Comparison of ENCODE assay signal across 19 cellular contexts in the genomic region with DNA sequence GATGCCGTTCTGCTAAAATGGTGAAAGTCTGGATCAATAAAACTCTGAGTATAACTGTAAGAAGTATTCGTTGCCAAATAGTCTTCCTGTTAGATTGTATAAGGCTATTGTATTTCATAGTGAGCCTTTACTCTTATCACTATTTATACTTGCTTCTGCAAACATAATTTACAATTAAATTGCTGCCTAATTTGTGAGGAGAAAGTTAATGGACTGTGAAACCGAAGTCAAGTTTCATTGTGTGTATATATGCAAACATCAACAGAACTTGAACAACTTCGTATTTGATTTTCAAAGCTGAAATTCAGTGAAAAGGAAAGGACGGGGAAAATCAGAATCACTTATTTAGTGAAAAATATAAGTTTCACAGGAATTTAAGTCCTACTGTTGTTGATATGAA.
DNase-seq lines count a peak whose midpoint lies in the region; ATAC-seq and TF ChIP-seq lines count a peak whose summit lies in the region.
"Had no signal": no experiment of that assay in that cellular context is flagged by ENCODE, and none has a peak within 500 bp of the region (broad histone marks: within the 10 kb centered on the region; RNA-seq: fewer than 3 reads in every experiment).

No MANE protein-coding gene starts in this region.

- H3K36me3 ChIP-seq in upper lobe of right lung, result no peaks in the 10 kb centered on the region
- H3K36me3 ChIP-seq: BE2C, MG63 had no signal

- TF ChIP-seq CTCF in GM20000 (IDR thresholded peaks at IDR 0.05; ENCODE audit: extremely low read depth, missing control alignments) (no peak), upper lobe of right lung (IDR thresholded peaks at IDR 0.05) (no peak)

- no peaks in the 10 kb centered on the region for H3K9me3 ChIP-seq in upper lobe of right lung
- H3K9me3 ChIP-seq: A549, BE2C, MG63 had no signal

- no peak overlapping the region for H3K4me3 ChIP-seq in upper lobe of right lung
- H3K4me3 ChIP-seq: A549, MG63, skin epidermis had no signal

- peaks cover 12% of the 10 kb centered on the region for H3K4me1 ChIP-seq in upper lobe of right lung
- H3K4me1 ChIP-seq: A549, BE2C had no signal

- intact Hi-C loops in upper lobe of right lung (cut with DNase I), result no loop called here

- ATAC-seq in HG02973 (IDR thresholded peaks at IDR 0.05; ENCODE audit: unreplicated experiment), result no peak
- ATAC-seq in upper lobe of right lung, result no peak
- no peak for ATAC-seq in HG02642 (IDR thresholded peaks at IDR 0.05; ENCODE audit: poor library complexity, unreplicated experiment)
- ATAC-seq: A549; activated CD8-positive, alpha-beta memory T cell treated with anti-CD3 and anti-CD28 coated beads, Interleukin-2, amount 10 ng/mL, durations not matched to agents 7 days and 5 days had no signal

- H3K27ac ChIP-seq in upper lobe of right lung, result no peak overlapping the region
- H3K27ac ChIP-seq: A549, skin epidermis had no signal

- H3K27me3 ChIP-seq in upper lobe of right lung, result no peaks in the 10 kb centered on the region
- H3K27me3 ChIP-seq: BE2C had no signal

- DNase-seq in COR-L47 (lab: John Stamatoyannopoulos, UW) (peak; percentile 66), NCI-H1417 treated with DMSO at 0.1 percent for 48 hours (lab: John Stamatoyannopoulos, UW) (peak; percentile 17), NCI-H748 (lab: John Stamatoyannopoulos, UW; ENCODE audit: unreplicated experiment) (peak; percentile 88), left kidney (ENCODE audit: low read depth, low spot score) (peak; percentile 23), GM20000 (ENCODE audit: low spot score) (no peak), upper lobe of right lung (no peak)
- DNase-seq: activated CD8-positive, alpha-beta memory T cell treated with anti-CD3 and anti-CD28 coated beads, Interleukin-2, amount 10 ng/mL, durations not matched to agents 7 days and 5 days; aorta; BE2C; dermis blood vessel endothelial cell; MG63; NCI-H2029; SIG-M5; stimulated activated CD4-positive, alpha-beta T cell treated with anti-CD3 and anti-CD28 coated beads, Interleukin-4, amount 100 ng/mL, for 1 hour; trophoblast cell had no signal

Comparison
In these comparisons a context has a peak if more than half of its experiments do, and no peak if none do; other contexts are left out.
1. DNase-seq: peak in COR-L47 (single experiment), NCI-H1417 treated with DMSO at 0.1 percent for 48 hours (single experiment), NCI-H748 (single experiment) and left kidney (single experiment); none in GM20000 (single experiment) and upper lobe of right lung (single experiment).